ENCODE assay signal across 10 cellular contexts in the genomic region with DNA sequence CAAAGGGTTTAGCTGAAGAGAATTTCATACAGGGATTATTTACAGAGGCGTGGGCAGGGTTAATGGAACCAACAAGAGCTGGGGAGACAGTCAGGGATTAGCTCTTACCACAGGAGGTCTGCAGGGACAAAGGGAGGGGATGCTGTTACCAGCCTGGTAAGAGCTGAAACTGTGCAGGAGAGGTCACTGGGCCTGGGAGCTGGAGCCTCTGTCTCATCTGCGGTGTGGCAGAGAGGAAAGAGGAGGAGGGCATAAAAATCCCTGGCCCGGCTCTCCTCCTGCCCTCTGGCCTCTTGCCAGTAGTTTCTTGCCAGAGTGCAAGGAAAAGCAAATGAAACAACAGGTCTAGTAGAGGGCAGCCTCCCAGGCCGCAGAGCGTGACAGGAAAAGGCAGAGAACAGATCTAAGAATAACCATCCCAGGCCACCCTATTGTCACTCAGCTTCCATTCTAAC. TPM values are rescaled to one million over a fixed set of nuclear protein-coding genes. Genes with fewer than 3 reads are reported as not detected.
DNase-seq lines count a peak whose midpoint lies in the region; ATAC-seq and TF ChIP-seq lines count a peak whose summit lies in the region.
"Had no signal": no experiment of that assay in that cellular context is flagged by ENCODE, and none has a peak within 500 bp of the region (broad histone marks: within the 10 kb centered on the region; RNA-seq: fewer than 3 reads in every experiment).

No MANE protein-coding gene starts in this region.

- peak overlapping the region in 1 of 2 donors; percentile 13 for H3K27ac ChIP-seq in left lung

- DNase-seq in AG20443 (ENCODE audit: low spot score) (peak; percentile 17), MG63 (peak; percentile 51), astrocyte of the cerebellum (ENCODE audit: low read depth) (peak; percentile 12), left lung (peak; percentile 42 to 68), SK-N-DZ (ENCODE audit: low spot score) (no peak), GM10266 (ENCODE audit: extremely low spot score) (no peak)
- no peak for DNase-seq in activated CD4-positive, CD25-positive, alpha-beta regulatory T cell treated with anti-CD3 and anti-CD28 coated beads, Interleukin-2, amount 50 U/mL, for 72 hours
- DNase-seq: DND-41 had no signal

- ATAC-seq in left lung: peak; percentile 37
- no peak for ATAC-seq in GM21737 (IDR thresholded peaks at IDR 0.05; ENCODE audit: unreplicated experiment)

- H3K4me1 ChIP-seq in left lung: peaks cover 0 to 27% of the 10 kb centered on the region in 2 donors

- H3K4me3 ChIP-seq in MG63: no peak overlapping the region
- H3K4me3 ChIP-seq in astrocyte of the cerebellum (ENCODE audit: low read depth, low read length): no peak overlapping the region
- no peak overlapping the region for H3K4me3 ChIP-seq in left lung
- H3K4me3 ChIP-seq: skin epidermis had no signal

- H3K36me3 ChIP-seq in MG63 (no peaks in the 10 kb centered on the region), left lung (peaks cover 0 to 4% of the 10 kb centered on the region in 2 donors)

- intact Hi-C loops in left lung (cut with DNase I): no loop called here

- H3K27me3 ChIP-seq in MG63 (no peaks in the 10 kb centered on the region), left lung (no peaks in the 10 kb centered on the region)

- H3K9me3 ChIP-seq in MG63 (no peaks in the 10 kb centered on the region), left lung (no peaks in the 10 kb centered on the region)

- in situ Hi-C loops in astrocyte of the cerebellum (cut with HindIII; ENCODE audit: low sequenced_read_pairs): no loop called here

- TF ChIP-seq CTCF in astrocyte of the cerebellum (IDR thresholded peaks at IDR 0.05; ENCODE audit: low read depth, low read length, missing control alignments): no peak
- TF ChIP-seq CTCF in left lung (IDR thresholded peaks at IDR 0.05): no peak
- no peak for TF ChIP-seq CTCF in GM10266 (IDR thresholded peaks at IDR 0.05; ENCODE audit: control insufficient read depth, insufficient read depth, low read depth, missing control alignments)

RNA-seq across cellular contexts. Expression of a gene that starts 18.9 kb away (rescaled TPM):
- total RNA-seq in MG63 (2014; rRNA removed; shearing (Covaris generic); ENCODE audit: low replicate concordance): 6.9 and 11.8 TPM in 2 replicates
- total RNA-seq in left lung: 10 to 100 TPM; 19.5 to 19.8 TPM
- polyA plus RNA-seq in SK-N-DZ (2014; cell fraction: cytosol; rRNA removed): 19.5 and 23.9 TPM in 2 replicates
- 17.4 and 28.5 TPM in 2 replicates for polyA plus RNA-seq in SK-N-DZ (2014; cell fraction: nucleus; rRNA removed)

RNA-seq across cellular contexts. Expression of a gene that starts 20.2 kb away (rescaled TPM):
- total RNA-seq in MG63 (2014; rRNA removed; shearing (Covaris generic); ENCODE audit: low replicate concordance): 3.5 and 5.3 TPM in 2 replicates
- 1 to 10 TPM; 7.8 to 8.9 TPM for total RNA-seq in left lung
- 0.12 and 2.4 TPM in 2 replicates for polyA plus RNA-seq in SK-N-DZ (2014; cell fraction: cytosol; rRNA removed)
- 1.7 and 2.6 TPM in 2 replicates for polyA plus RNA-seq in SK-N-DZ (2014; cell fraction: nucleus; rRNA removed)

Comparison
In these comparisons a context has a peak if more than half of its experiments do, and no peak if none do; other contexts are left out.
1. DNase-seq: peak in AG20443 (single experiment), MG63 (single experiment), astrocyte of the cerebellum (single experiment) and left lung (2 of 2); none in SK-N-DZ (single experiment), GM10266 (single experiment) and activated CD4-positive, CD25-positive, alpha-beta regulatory T cell treated with anti-CD3 and anti-CD28 coated beads, Interleukin-2, amount 50 U/mL, for 72 hours (single experiment).